In genomic region chr2:62266433-62267038, GRCh38 we compare ENCODE assay signal across 15 cellular contexts.
DNase-seq lines count a peak whose midpoint lies in the region; ATAC-seq, FAIRE-seq and TF ChIP-seq lines count a peak whose summit lies in the region.
"Had no signal": no experiment of that assay in that cellular context is flagged by ENCODE, and none has a peak within 500 bp of the region (broad histone marks: within the 10 kb centered on the region; RNA-seq: fewer than 3 reads in every experiment).

No MANE protein-coding gene starts in this region.

- no peaks in the 10 kb centered on the region for H3K79me2 ChIP-seq in astrocyte (ENCODE audit: insufficient read depth, low read length)
- H3K79me2 ChIP-seq in smooth muscle cell (ENCODE audit: low read depth), result no peaks in the 10 kb centered on the region

- H3F3A ChIP-seq in smooth muscle cell (ENCODE audit: low read depth), result no peaks in the 10 kb centered on the region

- H3K36me3 ChIP-seq in astrocyte (ENCODE audit: insufficient read depth, low read length) (no peaks in the 10 kb centered on the region), smooth muscle cell (ENCODE audit: low read depth) (no peaks in the 10 kb centered on the region), stomach (no peaks in the 10 kb centered on the region)

- FAIRE-seq in H54 (lab: Jason Lieb, UNC) (peak; percentile 94), astrocyte (lab: Jason Lieb, UNC) (no peak)

- peak overlapping the region; percentile 62 for H3K4me2 ChIP-seq in astrocyte (ENCODE audit: low read length)
- H3K4me2 ChIP-seq in smooth muscle cell, result peak overlapping the region; percentile 23

- TF ChIP-seq CTCF in astrocyte (IDR thresholded peaks at IDR 0.05; ENCODE audit: insufficient read depth, low read depth, low read length), result no peak
- TF ChIP-seq CTCF in smooth muscle cell (IDR thresholded peaks at IDR 0.05; ENCODE audit: borderline replicate concordance, insufficient read depth, poor library complexity, severe bottlenecking), result no peak
- no peak for TF ChIP-seq CTCF in chondrocyte (IDR thresholded peaks at IDR 0.05)
- no peak for TF ChIP-seq CTCF in stomach (IDR thresholded peaks at IDR 0.05)

- H3K4me1 Mint-ChIP-seq in astrocyte (ENCODE audit: low read depth, unreplicated experiment) (peaks cover 22% of the 10 kb centered on the region), chondrocyte (ENCODE audit: low read depth) (peaks cover 49% of the 10 kb centered on the region)

- no peak for TF ChIP-seq EP300 in stomach (IDR thresholded peaks at IDR 0.05)

- H3K4me3 Mint-ChIP-seq in astrocyte (ENCODE audit: unreplicated experiment) (no peak overlapping the region), chondrocyte (ENCODE audit: unreplicated experiment) (no peak overlapping the region)
- H3K4me3 Mint-ChIP-seq: neural crest cell had no signal

- H3K27ac ChIP-seq in astrocyte (ENCODE audit: low read depth, low read length) (no peak overlapping the region), smooth muscle cell (ENCODE audit: low read depth) (no peak overlapping the region), stomach (no peak overlapping the region)

- no peaks in the 10 kb centered on the region for H4K20me1 ChIP-seq in astrocyte (ENCODE audit: insufficient read depth, low read length)
- no peaks in the 10 kb centered on the region for H4K20me1 ChIP-seq in smooth muscle cell (ENCODE audit: low read depth)

- H3K9ac ChIP-seq in astrocyte (ENCODE audit: low read length) (no peak overlapping the region), smooth muscle cell (ENCODE audit: low read depth) (no peak overlapping the region)

- H3K27me3 Mint-ChIP-seq in astrocyte (ENCODE audit: low read depth, unreplicated experiment) (no peaks in the 10 kb centered on the region), chondrocyte (ENCODE audit: low read depth) (no peaks in the 10 kb centered on the region)

- TF ChIP-seq POLR2A in H54 (IDR thresholded peaks at IDR 0.05; ENCODE audit: low read depth, low read length) (no peak), stomach (IDR thresholded peaks at IDR 0.05) (no peak)

- H3K4me3 ChIP-seq in astrocyte (ENCODE audit: insufficient read depth, low read depth, low read length) (no peak overlapping the region), smooth muscle cell (no peak overlapping the region), stomach (no peak overlapping the region)

- no peaks in the 10 kb centered on the region for H3K27me3 ChIP-seq in astrocyte (ENCODE audit: insufficient read depth, low read length)
- H3K27me3 ChIP-seq in smooth muscle cell (ENCODE audit: low read depth), result no peaks in the 10 kb centered on the region
- no peaks in the 10 kb centered on the region for H3K27me3 ChIP-seq in stomach

- ATAC-seq in GM19328 (IDR thresholded peaks at IDR 0.05; ENCODE audit: unreplicated experiment), result no peak

- H3K36me3 Mint-ChIP-seq in astrocyte (ENCODE audit: low read depth, unreplicated experiment), result no peaks in the 10 kb centered on the region
- no peaks in the 10 kb centered on the region for H3K36me3 Mint-ChIP-seq in chondrocyte (ENCODE audit: low read depth)

- WGBS in smooth muscle cell (ENCODE audit: low lambda C conversion rate), result 56% methylated on average over 6 of the region's 7 CpGs
- 61 to 77% (median 74%) methylated on average over 7 of the region's 7 CpGs for WGBS in stomach, 5 donors

- intact Hi-C loops in stomach (cut with DNase I; ENCODE audit: low total_unique reads), result no loop called here

- peaks cover 6% of the 10 kb centered on the region for H3K4me1 ChIP-seq in astrocyte (ENCODE audit: insufficient read depth, low read length)
- peaks cover 6% of the 10 kb centered on the region for H3K4me1 ChIP-seq in smooth muscle cell (ENCODE audit: low read depth)
- peaks cover 0 to 14% (median 4%) of the 10 kb centered on the region in 4 donors for H3K4me1 ChIP-seq in stomach

- H3K9me3 Mint-ChIP-seq in astrocyte (ENCODE audit: unreplicated experiment), result no peaks in the 10 kb centered on the region
- no peaks in the 10 kb centered on the region for H3K9me3 Mint-ChIP-seq in chondrocyte (ENCODE audit: low read depth)

- H3K9me3 ChIP-seq in astrocyte (ENCODE audit: insufficient read depth, low read depth, low read length) (no peaks in the 10 kb centered on the region), smooth muscle cell (replicated peaks; ENCODE audit: low read depth) (no peaks in the 10 kb centered on the region), stomach (no peaks in the 10 kb centered on the region)

- peak; percentile 53 for DNase-seq in H54 (ENCODE audit: insufficient read length, low spot score)
- DNase-seq in astrocyte (ENCODE audit: low read depth), result peak; percentile 88
- peak; percentile 75 for DNase-seq in iPS DF 19.7 (ENCODE audit: low read depth, low spot score)
- no peak for DNase-seq in smooth muscle cell (lab: John Stamatoyannopoulos, UW; ENCODE audit: unreplicated experiment)
- DNase-seq in chondrocyte (ENCODE audit: low spot score), result no peak
- no peak for DNase-seq in stomach
- DNase-seq in inferior parietal cortex (ENCODE audit: extremely low spot score), result no peak
- DNase-seq: activated effector memory CD4-positive, alpha-beta T cell treated with Interleukin-2 at 50 U/mL for 16 hours; cortex of kidney; DND-41; Kasumi-1; NCI-H345; Right ventricle myocardium superior had no signal

- H3K27ac Mint-ChIP-seq in astrocyte (ENCODE audit: unreplicated experiment), result peak overlapping the region; percentile 88
- H3K27ac Mint-ChIP-seq in chondrocyte (ENCODE audit: unreplicated experiment), result no peak overlapping the region

- H2AFZ ChIP-seq in astrocyte (ENCODE audit: low read depth, low read length), result peak overlapping the region; percentile 13
- H2AFZ ChIP-seq in smooth muscle cell (ENCODE audit: low read depth), result no peak overlapping the region

Comparison
In these comparisons a context has a peak if more than half of its experiments do, and no peak if none do; other contexts are left out.
1. DNase-seq: peak in H54 (single experiment), astrocyte (single experiment) and iPS DF 19.7 (single experiment); none in smooth muscle cell (single experiment), chondrocyte (single experiment), stomach (single experiment) and inferior parietal cortex (single experiment).